Comparison of ENCODE assay signal across 16 cellular contexts in the genomic region with DNA sequence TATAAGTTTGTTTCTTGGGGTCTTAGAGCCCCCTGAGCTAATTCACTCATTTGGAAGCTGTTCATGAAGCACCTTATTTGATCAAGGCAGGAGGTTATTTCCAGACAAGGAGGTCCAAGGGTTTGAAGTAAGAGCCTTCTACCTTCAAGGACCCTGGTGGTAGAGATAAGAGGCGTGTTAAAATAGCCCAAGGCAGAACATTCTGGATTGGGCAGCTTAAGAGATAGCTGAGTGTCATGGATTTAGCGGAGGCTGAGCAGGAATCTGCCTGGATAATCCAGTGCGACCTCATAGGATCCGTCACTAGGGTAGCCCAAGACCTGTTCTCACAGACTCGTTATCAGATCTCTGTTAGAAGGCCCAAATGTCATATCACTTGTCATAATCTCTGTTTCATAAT. TPM values are rescaled to one million over a fixed set of nuclear protein-coding genes. Genes with fewer than 3 reads are reported as not detected.
A peak's percentile ranks its signal among the peaks of the same experiment; 100 is the strongest.
DNase-seq lines count a peak whose midpoint lies in the region; ATAC-seq and TF ChIP-seq lines count a peak whose summit lies in the region.
"Had no signal": no experiment of that assay in that cellular context is flagged by ENCODE, and none has a peak within 500 bp of the region (broad histone marks: within the 10 kb centered on the region; RNA-seq: fewer than 3 reads in every experiment).

No MANE protein-coding gene starts in this region.

- H3K9ac ChIP-seq in parathyroid adenoma, result no peak overlapping the region

- no peaks in the 10 kb centered on the region for H3K9me3 ChIP-seq in parathyroid adenoma (ENCODE audit: control insufficient read depth, low read length)
- H3K9me3 ChIP-seq: ovary had no signal

- peaks cover 12% of the 10 kb centered on the region for H3K36me3 Mint-ChIP-seq in GM23338 (ENCODE audit: low read depth)

- H3K27ac Mint-ChIP-seq in GM23338, result peak overlapping the region; percentile 54; the same call in 1 of the 2 replicates

- H3K4me1 ChIP-seq in GM23338 (ENCODE audit: insufficient read depth) (peaks cover 30% of the 10 kb centered on the region), parathyroid adenoma (peaks cover 35% of the 10 kb centered on the region)

- peaks cover 23% of the 10 kb centered on the region for H4K20me1 ChIP-seq in GM23338 (replicated peaks; ENCODE audit: insufficient read depth)

- H2AFZ ChIP-seq in GM23338 (no peak overlapping the region), parathyroid adenoma (no peak overlapping the region)

- H3K4me3 ChIP-seq in GM23338 (no peak overlapping the region), parathyroid adenoma (ENCODE audit: low read depth, low read length) (no peak overlapping the region)
- H3K4me3 ChIP-seq: ovary had no signal

- peaks cover 12% of the 10 kb centered on the region; the same call in 1 of the 2 replicates for H3F3A ChIP-seq in GM23338 (replicated peaks; ENCODE audit: low read depth)

- H3K27me3 ChIP-seq in GM23338 (ENCODE audit: insufficient read depth) (no peaks in the 10 kb centered on the region), parathyroid adenoma (ENCODE audit: control insufficient read depth, insufficient read depth, low read length) (no peaks in the 10 kb centered on the region)
- H3K27me3 ChIP-seq: ovary had no signal

- no peak for TF ChIP-seq CTCF in 22Rv1 (IDR thresholded peaks at IDR 0.05)
- TF ChIP-seq CTCF in GM23338 (conservative IDR thresholded peaks at IDR 0.05; ENCODE audit: low read depth in 2 of 2), result no peak
- TF ChIP-seq CTCF in parathyroid adenoma (IDR thresholded peaks at IDR 0.05), result no peak

- peaks cover 21% of the 10 kb centered on the region for H3K27me3 Mint-ChIP-seq in GM23338 (ENCODE audit: insufficient read depth, low read depth, poor library complexity)

- DNase-seq in GM23338 (ENCODE audit: low spot score) (no peak), caudate nucleus (lab: John Stamatoyannopoulos, UW) (no peak), SW480 (ENCODE audit: low spot score) (no peak), HEK293T (ENCODE audit: extremely low spot score) (no peak)
- DNase-seq: activated CD4-positive, alpha-beta T cell treated with anti-CD3 and anti-CD28 coated beads for 1 hour; activated naive CD4-positive, alpha-beta T cell treated with anti-CD3 and anti-CD28 coated beads, Interleukin-2, amount 50 U/mL, for 16 hours; effector CD4-positive, alpha-beta T cell; NCI-H510A; ovary had no signal

- peaks cover 65% of the 10 kb centered on the region for H3K79me2 ChIP-seq in GM23338 (replicated peaks; ENCODE audit: insufficient read depth)
- peaks cover 35% of the 10 kb centered on the region for H3K79me2 ChIP-seq in parathyroid adenoma

- H3K4me3 Mint-ChIP-seq in GM23338, result no peak overlapping the region

- H3K36me3 ChIP-seq in GM23338 (ENCODE audit: insufficient read depth) (no peaks in the 10 kb centered on the region; the same call in 1 of the 2 replicates), parathyroid adenoma (ENCODE audit: control insufficient read depth, insufficient read depth, low read length) (no peaks in the 10 kb centered on the region)
- H3K36me3 ChIP-seq: ovary had no signal

- ATAC-seq in GM23338 (no peak), GM19035 (IDR thresholded peaks at IDR 0.05; ENCODE audit: unreplicated experiment) (no peak), GM19023 (IDR thresholded peaks at IDR 0.05; ENCODE audit: unreplicated experiment) (no peak)
- ATAC-seq: Right ventricle myocardium inferior had no signal

- peaks cover 55% of the 10 kb centered on the region for H3K4me1 Mint-ChIP-seq in GM23338

- no peaks in the 10 kb centered on the region for H3K9me3 Mint-ChIP-seq in GM23338

- POLR2A ChIA-PET in HEK293T (lab: Yijun Ruan, JAX), result no interaction called here

- no peaks in the 10 kb centered on the region for H3K9me2 ChIP-seq in GM23338 (ENCODE audit: insufficient read depth)

- H3K4me2 ChIP-seq in GM23338 (no peak overlapping the region), parathyroid adenoma (ENCODE audit: low read length) (no peak overlapping the region)

- CTCF ChIA-PET in HEK293T (lab: Yijun Ruan, JAX), result interaction anchor here (3.4 kb wide), 1 partner anchor 21 kb away, joined by 12 read pairs; no protein-coding TSS in a partner anchor

- H3K27ac ChIP-seq in 22Rv1 (peak overlapping the region; percentile 82), GM23338 (ENCODE audit: low read depth) (peak overlapping the region; percentile 87; the same call in 1 of the 2 replicates), caudate nucleus (ENCODE audit: low read depth, low read length) (peak overlapping the region; percentile 88), parathyroid adenoma (peak overlapping the region; percentile 19)
- H3K27ac ChIP-seq: HL-60 had no signal

TF ChIP-seq in GM23338, 12 proteins besides CTCF, POLR2A, EP300 and RAD21 (continues in another document):
- TF ChIP-seq ZNF114 (CRISPR knock-in tag; IDR thresholded peaks at IDR 0.05) (no peak), POLR2AphosphoS5 (IDR thresholded peaks at IDR 0.05; ENCODE audit: low read depth) (no peak), EZH2 (IDR thresholded peaks at IDR 0.05; ENCODE audit: low read depth, unreplicated experiment) (no peak), ZNF331 (CRISPR knock-in tag; IDR thresholded peaks at IDR 0.05; ENCODE audit: low read depth) (no peak)

TF ChIP-seq in HEK293T, 16 proteins besides CTCF, POLR2A, EP300 and RAD21:
- TF ChIP-seq SP1 (IDR thresholded peaks at IDR 0.05) (no peak), CTBP1 (IDR thresholded peaks at IDR 0.05; ENCODE audit: borderline replicate concordance) (no peak), TARDBP (IDR thresholded peaks at IDR 0.05) (no peak), SUZ12 (IDR thresholded peaks at IDR 0.05) (no peak), HDGF (IDR thresholded peaks at IDR 0.05; ENCODE audit: borderline replicate concordance) (no peak), FOXK2 (IDR thresholded peaks at IDR 0.05) (no peak), ARNT (IDR thresholded peaks at IDR 0.05) (no peak), L3MBTL2 (conservative IDR thresholded peaks at IDR 0.05) (no peak), ZNF384 (IDR thresholded peaks at IDR 0.05) (no peak), ELF4 (IDR thresholded peaks at IDR 0.05) (no peak), BHLHE40 (IDR thresholded peaks at IDR 0.05; ENCODE audit: borderline replicate concordance) (no peak), NFRKB (IDR thresholded peaks at IDR 0.05) (no peak), FOXM1 (IDR thresholded peaks at IDR 0.05; ENCODE audit: borderline replicate concordance) (no peak), FOXA1 (IDR thresholded peaks at IDR 0.05) (no peak), LEF1 (IDR thresholded peaks at IDR 0.05; ENCODE audit: borderline replicate concordance) (no peak)
- TF ChIP-seq, protein P1, sequence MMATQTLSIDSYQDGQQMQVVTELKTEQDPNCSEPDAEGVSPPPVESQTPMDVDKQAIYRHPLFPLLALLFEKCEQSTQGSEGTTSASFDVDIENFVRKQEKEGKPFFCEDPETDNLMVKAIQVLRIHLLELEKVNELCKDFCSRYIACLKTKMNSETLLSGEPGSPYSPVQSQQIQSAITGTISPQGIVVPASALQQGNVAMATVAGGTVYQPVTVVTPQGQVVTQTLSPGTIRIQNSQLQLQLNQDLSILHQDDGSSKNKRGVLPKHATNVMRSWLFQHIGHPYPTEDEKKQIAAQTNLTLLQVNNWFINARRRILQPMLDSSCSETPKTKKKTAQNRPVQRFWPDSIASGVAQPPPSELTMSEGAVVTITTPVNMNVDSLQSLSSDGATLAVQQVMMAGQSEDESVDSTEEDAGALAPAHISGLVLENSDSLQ (IDR thresholded peaks at IDR 0.05), result no peak

RNA-seq across cellular contexts. Expression of gene SLC25A25, which starts 28.6 kb away (rescaled TPM):
- 21.2 and 27.0 TPM in 2 replicates for total RNA-seq in GM23338 (2014; rRNA removed; shearing (Covaris generic))
- 6.1 and 7.1 TPM in 2 replicates for polyA plus RNA-seq in GM23338 (2016; fragmentation: Nextera tagmentation; extraction: Ambion mirVana)

RNA-seq across cellular contexts. Expression of gene NAIF1, which starts 29.5 kb away (rescaled TPM):
- 5.5 and 6.7 TPM in 2 replicates for total RNA-seq in GM23338 (2014; rRNA removed; shearing (Covaris generic))
- polyA plus RNA-seq in GM23338 (2016; fragmentation: Nextera tagmentation; extraction: Ambion mirVana), result 4.0 and 4.9 TPM in 2 replicates

RNA-seq across cellular contexts. Expression of gene PTGES2, which starts 30.9 kb away (rescaled TPM):
- total RNA-seq in GM23338 (2014; rRNA removed; shearing (Covaris generic)), result 108 and 124 TPM in 2 replicates
- 56.3 and 59.7 TPM in 2 replicates for polyA plus RNA-seq in GM23338 (2016; fragmentation: Nextera tagmentation; extraction: Ambion mirVana)

RNA-seq across cellular contexts. Expression of gene LCN2, which starts 52.6 kb away (rescaled TPM):
- 0.27 TPM in 1 of 2 replicates, not detected in the other for total RNA-seq in GM23338 (2014; rRNA removed; shearing (Covaris generic))
- 2.0 and 2.7 TPM in 2 replicates for polyA plus RNA-seq in GM23338 (2016; fragmentation: Nextera tagmentation; extraction: Ambion mirVana)
- total RNA-seq: Right ventricle myocardium inferior had no signal
- polyA plus RNA-seq: BJ had no signal

Comparison
In these comparisons a context has a peak if more than half of its experiments do, and no peak if none do; other contexts are left out.
1. H3K27ac ChIP-seq: peak in every context shown above with its lines; median percentile 88 in caudate nucleus; 87 in GM23338; 82 in 22Rv1; 19 in parathyroid adenoma.